In genomic region chr22:47190957-47191323, GRCh38 we compare ENCODE assay signal across 16 cellular contexts.
DNase-seq lines count a peak whose midpoint lies in the region; ATAC-seq and TF ChIP-seq lines count a peak whose summit lies in the region.
"Had no signal": no experiment of that assay in that cellular context is flagged by ENCODE, and none has a peak within 500 bp of the region (broad histone marks: within the 10 kb centered on the region; RNA-seq: fewer than 3 reads in every experiment).

No MANE protein-coding gene starts in this region.

- intact Hi-C loops in CD14-positive monocyte (cut with micrococcal nuclease), result no loop called here
- intact Hi-C loops in posterior vena cava (cut with DNase I), result no loop called here

- no peaks in the 10 kb centered on the region for H3K36me3 Mint-ChIP-seq in CD14-positive monocyte
- H3K36me3 Mint-ChIP-seq: CD4-positive, alpha-beta memory T cell had no signal

- H3K9me3 Mint-ChIP-seq in CD14-positive monocyte, result no peaks in the 10 kb centered on the region

- no peak for TF ChIP-seq CTCF in CD14-positive monocyte (IDR thresholded peaks at IDR 0.05)

- H3K27me3 Mint-ChIP-seq in CD14-positive monocyte (ENCODE audit: low read depth in 3 of 3), result peaks cover 0 to 1% (median 0%) of the 10 kb centered on the region in 3 donors
- H3K27me3 Mint-ChIP-seq: CD4-positive, alpha-beta memory T cell; IgD-negative memory B cell had no signal

- H3K4me1 Mint-ChIP-seq in CD14-positive monocyte, result no peaks in the 10 kb centered on the region
- H3K4me1 Mint-ChIP-seq: CD4-positive, alpha-beta memory T cell; IgD-negative memory B cell had no signal

- no peak overlapping the region for H3K4me3 Mint-ChIP-seq in CD14-positive monocyte
- H3K4me3 Mint-ChIP-seq: CD4-positive, alpha-beta memory T cell; IgD-negative memory B cell had no signal

- ATAC-seq in activated CD4-positive, CD25-positive, alpha-beta regulatory T cell treated with anti-CD3 and anti-CD28 coated beads, Interleukin-2, amount 50 U/mL, for 24 hours, result no peak

- peak overlapping the region in 1 of 7 donors; percentile 33 for H3K27ac Mint-ChIP-seq in CD14-positive monocyte

- DNase-seq in activated CD4-positive, CD25-positive, alpha-beta regulatory T cell treated with anti-CD3 and anti-CD28 coated beads, Interleukin-2, amount 50 U/mL, for 72 hours, result peak; percentile 25
- DNase-seq in CD14-positive monocyte (ENCODE audit: low spot score), result peak; percentile 38
- peak; percentile 41 for DNase-seq in islet precursor cell
- DNase-seq in posterior vena cava (ENCODE audit: low spot score), result peak; percentile 51
- no peak for DNase-seq in NCI-H524 (lab: John Stamatoyannopoulos, UW)
- DNase-seq in cortex of kidney (lab: John Stamatoyannopoulos, UW), result no peak
- DNase-seq in NCI-H187 (lab: John Stamatoyannopoulos, UW), result no peak
- DNase-seq: BE2C; Calu3; CD4-positive, alpha-beta memory T cell; DMS53; Kasumi-1; NCI-H1105 treated with DMSO at 0.1 percent for 48 hours; NCI-H1694 treated with DMSO at 0.1 percent for 48 hours had no signal

Comparison
In these comparisons a context has a peak if more than half of its experiments do, and no peak if none do; other contexts are left out.
1. DNase-seq: peak in activated CD4-positive, CD25-positive, alpha-beta regulatory T cell treated with anti-CD3 and anti-CD28 coated beads, Interleukin-2, amount 50 U/mL, for 72 hours (single experiment), CD14-positive monocyte (single experiment), islet precursor cell (single experiment) and posterior vena cava (single experiment); none in NCI-H524 (0 of 2), cortex of kidney (single experiment) and NCI-H187 (0 of 2).